ENCODE assay signal across 8 cellular contexts in the genomic region with DNA sequence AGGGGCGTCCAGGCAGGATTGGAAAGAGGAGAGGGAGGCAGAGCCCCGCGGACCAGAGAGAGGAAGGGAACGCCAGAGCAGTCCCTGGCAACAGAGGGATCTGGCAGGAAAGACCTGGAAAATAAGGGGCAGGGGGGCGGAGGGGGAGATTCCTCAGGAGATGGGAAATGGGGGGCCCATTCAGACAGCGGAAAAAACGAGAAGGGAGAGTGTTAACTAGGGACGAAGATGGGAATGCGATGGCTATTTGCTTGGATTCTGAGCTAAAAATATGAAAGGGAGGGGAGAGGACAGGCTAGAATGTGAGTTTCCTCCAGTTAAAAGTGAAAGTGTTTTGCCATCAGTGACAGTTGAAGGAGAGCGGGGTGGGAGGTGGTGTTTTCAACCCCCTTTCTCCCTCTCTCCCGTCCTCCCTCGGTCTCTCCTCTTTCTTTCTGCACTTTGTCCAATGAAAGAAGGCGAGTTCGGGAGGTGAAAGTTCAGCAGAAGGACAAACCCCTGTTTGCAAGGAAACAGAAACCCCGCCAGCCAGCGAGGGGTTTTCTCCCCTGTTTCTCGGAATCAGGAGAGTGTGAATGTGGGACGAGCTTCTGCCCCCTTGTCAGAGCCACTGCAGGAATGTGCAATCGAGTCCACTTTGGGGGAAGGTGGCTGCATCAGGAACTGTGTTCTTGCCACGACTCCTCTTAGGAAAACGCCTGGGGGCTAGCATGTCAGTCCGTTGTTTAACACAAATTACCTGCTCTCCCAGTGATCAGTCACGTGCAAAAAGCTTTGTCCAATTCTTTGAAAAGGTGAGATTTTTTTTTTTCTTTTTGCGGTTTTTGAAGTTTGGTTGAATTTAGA. TPM values are rescaled to one million over a fixed set of nuclear protein-coding genes. Genes with fewer than 3 reads are reported as not detected.
DNase-seq lines count a peak whose midpoint lies in the region; ATAC-seq, FAIRE-seq and TF ChIP-seq lines count a peak whose summit lies in the region.

No MANE protein-coding gene starts in this region.

- TF ChIP-seq POLR2A in K562 (conservative IDR thresholded peaks at IDR 0.05) (peak; percentile 65), sigmoid colon (IDR thresholded peaks at IDR 0.05) (no peak)

- H3K4me1 Mint-ChIP-seq in T-helper 17 cell: peaks cover 34% of the 10 kb centered on the region

- CTCF ChIA-PET in K562 (lab: Yijun Ruan, JAX; ENCODE audit: low intra/inter-chr PET ratio): interaction anchor here (0.7 kb wide), 1 partner anchor 93 kb away, joined by 3 read pairs; no protein-coding TSS in a partner anchor

- H3K4me3 Mint-ChIP-seq in T-helper 17 cell: peak overlapping the region; percentile 98

- peaks cover 34% of the 10 kb centered on the region for H3K79me2 ChIP-seq in K562 (ENCODE audit: control insufficient read depth, insufficient read depth, low read length)

- TF ChIP-seq CTCF in AG09309 (IDR thresholded peaks at IDR 0.05; ENCODE audit: control insufficient read depth, insufficient read depth, low read depth, low read length, missing control alignments): no peak
- no peak for TF ChIP-seq CTCF in HL-60 (IDR thresholded peaks at IDR 0.05; ENCODE audit: insufficient read depth, low read length)
- TF ChIP-seq CTCF in K562 (IDR thresholded peaks at IDR 0.05 in 2 of 3, conservative IDR thresholded peaks at IDR 0.05 in 1 of 3; ENCODE audit: insufficient read depth in 2 of 3, low read depth in 1 of 3, low read length in 3 of 3): no peak
- TF ChIP-seq CTCF in sigmoid colon (IDR thresholded peaks at IDR 0.05): no peak

- BruUV-seq in K562 (replicated peaks; lab: Mats Ljungman, UMichigan): TSS peak; percentile 46

- H3K9me3 ChIP-seq in T-helper 17 cell (ENCODE audit: control insufficient read depth, low read length, poor library complexity, severe bottlenecking) (no peaks in the 10 kb centered on the region), K562 (replicated peaks; ENCODE audit: control insufficient read depth, insufficient read depth, low read depth, low read length) (no peaks in the 10 kb centered on the region), iPS-20b (ENCODE audit: insufficient read depth, low read depth, low read length) (no peaks in the 10 kb centered on the region), sigmoid colon (no peaks in the 10 kb centered on the region)

- TF ChIP-seq EP300 in K562 (IDR thresholded peaks at IDR 0.05; ENCODE audit: low read length) (peak; percentile 8; the same call in 1 of the 2 replicates), sigmoid colon (IDR thresholded peaks at IDR 0.05) (no peak)

- H3K36me3 ChIP-seq in K562 (ENCODE audit: control insufficient read depth, insufficient read depth, low read length) (no peaks in the 10 kb centered on the region), iPS-20b (ENCODE audit: insufficient read depth, low read depth, low read length) (no peaks in the 10 kb centered on the region), sigmoid colon (no peaks in the 10 kb centered on the region)

- no peaks in the 10 kb centered on the region for H3K27me3 Mint-ChIP-seq in T-helper 17 cell

- H3K9me1 ChIP-seq in K562 (ENCODE audit: control insufficient read depth, insufficient read depth, low read length): no peaks in the 10 kb centered on the region

- peak overlapping the region; percentile 75 to 76; a peak in 3 of 4 replicates for H3K9ac ChIP-seq in K562 (ENCODE audit: insufficient read depth in 1 of 2, low read depth in 2 of 2, low read length in 2 of 2)
- H3K9ac ChIP-seq in iPS-20b (ENCODE audit: low read depth, low read length): peak overlapping the region; percentile 50; the same call in 1 of the 2 replicates

- TF ChIP-seq RAD21 in K562 (CRISPR knock-in tag; conservative IDR thresholded peaks at IDR 0.05 in 1 of 2, IDR thresholded peaks at IDR 0.05 in 1 of 2): no peak

- H3K4me2 ChIP-seq in K562 (ENCODE audit: insufficient read depth, low read length): peak overlapping the region; percentile 85

- no peak for DNase-seq in AG09309 (ENCODE audit: low read depth)
- peak; percentile 28 to 63 for DNase-seq in HL-60 (ENCODE audit: low read depth in 1 of 2, low spot score in 1 of 2)
- peak in 2 of 3 donors; percentile 9 to 10 for DNase-seq in T-helper 17 cell
- peak; percentile 24 to 83 (median 37) for DNase-seq in K562 (ENCODE audit: extremely low read depth in 1 of 4, low spot score in 3 of 4)
- DNase-seq in sigmoid colon: peak; percentile 80
- no peak for DNase-seq in HPDE6-E6E7 (ENCODE audit: extremely low spot score)

- no peaks in the 10 kb centered on the region for H4K20me1 ChIP-seq in K562 (replicated peaks; ENCODE audit: control insufficient read depth, insufficient read depth, low read length)

- under 1% methylated on average over 12 of the region's 24 CpGs for WGBS in K562 (ENCODE audit: insufficient coverage, low coverage, missing lambda C conversion rate)
- 1 to 2% methylated on average over 24 of the region's 24 CpGs for WGBS in sigmoid colon, 2 donors

- peak; percentile 93 for FAIRE-seq in K562 (lab: Jason Lieb, UNC)

- peak overlapping the region; percentile 95 for H3K4me3 ChIP-seq in AG09309 (ENCODE audit: control insufficient read depth, low read depth, low read length)
- H3K4me3 ChIP-seq in HL-60 (replicated peaks; ENCODE audit: insufficient read depth, low read length): peak overlapping the region; percentile 75
- H3K4me3 ChIP-seq in K562: peak overlapping the region; percentile 65
- peak overlapping the region; percentile 81 for H3K4me3 ChIP-seq in iPS-20b (ENCODE audit: low read length)
- H3K4me3 ChIP-seq in sigmoid colon: peak overlapping the region; percentile 76 to 96 (median 86)

- H3K27me3 ChIP-seq in HL-60 (ENCODE audit: insufficient read depth, poor library complexity, severe bottlenecking) (no peaks in the 10 kb centered on the region), K562 (ENCODE audit: control insufficient read depth in 2 of 2, insufficient read depth in 2 of 2, low read length in 2 of 2) (no peaks in the 10 kb centered on the region), iPS-20b (ENCODE audit: insufficient read depth, low read length) (peaks cover 34% of the 10 kb centered on the region), sigmoid colon (no peaks in the 10 kb centered on the region)

- H3K27ac Mint-ChIP-seq in T-helper 17 cell: peak overlapping the region; percentile 95

- H2AFZ ChIP-seq in K562 (ENCODE audit: low read depth, low read length): peak overlapping the region; percentile 84

- POLR2A ChIA-PET in K562 (lab: Yijun Ruan, JAX): interaction anchor here (0.8 to 1.0 kb wide), 2 partner anchors 10 to 20 kb away, joined by 3 read pairs; no protein-coding TSS in a partner anchor

- H3K4me1 ChIP-seq in K562 (replicated peaks in 1 of 2; ENCODE audit: control insufficient read depth in 2 of 2, insufficient read depth in 2 of 2, low read length in 2 of 2): peaks cover 4 to 27% of the 10 kb centered on the region in 2 experiments; a peak in 4 of 5 replicates
- H3K4me1 ChIP-seq in iPS-20b (ENCODE audit: insufficient read depth, low read length): peaks cover 17% of the 10 kb centered on the region; the same call in 1 of the 2 replicates
- H3K4me1 ChIP-seq in sigmoid colon: peaks cover 0 to 49% (median 32%) of the 10 kb centered on the region in 4 donors

- H3K36me3 Mint-ChIP-seq in T-helper 17 cell (ENCODE audit: low read depth): peaks cover 5% of the 10 kb centered on the region

- in situ Hi-C loops in K562 (cut with MboI): loop anchor here (25.0 kb wide), 1 partner anchor 572 kb away; no protein-coding TSS in a partner anchor

- intact Hi-C loops in K562 (cut with micrococcal nuclease) (loop anchor here (2.0 to 10.0 kb wide), 8 partner anchors 42 to 1032 kb away; no protein-coding TSS in a partner anchor), sigmoid colon (cut with DNase I) (loop anchor here (2.0 to 10.0 kb wide), 9 partner anchors 42 to 1052 kb away; no protein-coding TSS in a partner anchor)

- ATAC-seq in T-helper 17 cell (peak; percentile 10), K562 (peak; percentile 29), HG03175 (IDR thresholded peaks at IDR 0.05; ENCODE audit: unreplicated experiment) (no peak)

- peak overlapping the region; percentile 89 for H3K27ac ChIP-seq in HL-60 (replicated peaks)
- H3K27ac ChIP-seq in K562 (ENCODE audit: extremely low read depth, low read depth, low read length): peak overlapping the region; percentile 90
- no peak overlapping the region for H3K27ac ChIP-seq in iPS-20b (ENCODE audit: low read length)
- H3K27ac ChIP-seq in sigmoid colon: peak overlapping the region; percentile 96 to 99 (median 98)

TF ChIP-seq in K562, 482 proteins besides CTCF, POLR2A, EP300 and RAD21 (continues in another document):
- TF ChIP-seq NFRKB (IDR thresholded peaks at IDR 0.05; ENCODE audit: low read depth): peak; percentile 38; the same call in 1 of the 2 replicates
- TF ChIP-seq, protein P1, sequence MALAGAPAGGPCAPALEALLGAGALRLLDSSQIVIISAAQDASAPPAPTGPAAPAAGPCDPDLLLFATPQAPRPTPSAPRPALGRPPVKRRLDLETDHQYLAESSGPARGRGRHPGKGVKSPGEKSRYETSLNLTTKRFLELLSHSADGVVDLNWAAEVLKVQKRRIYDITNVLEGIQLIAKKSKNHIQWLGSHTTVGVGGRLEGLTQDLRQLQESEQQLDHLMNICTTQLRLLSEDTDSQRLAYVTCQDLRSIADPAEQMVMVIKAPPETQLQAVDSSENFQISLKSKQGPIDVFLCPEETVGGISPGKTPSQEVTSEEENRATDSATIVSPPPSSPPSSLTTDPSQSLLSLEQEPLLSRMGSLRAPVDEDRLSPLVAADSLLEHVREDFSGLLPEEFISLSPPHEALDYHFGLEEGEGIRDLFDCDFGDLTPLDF (CRISPR knock-in tag; IDR thresholded peaks at IDR 0.05): no peak

RNA-seq across cellular contexts. Expression of a gene that starts 0.9 kb away (rescaled TPM):
- total RNA-seq in T-helper 17 cell: 100 to 1,000 TPM; 377 to 395 TPM
- 73.6 and 125 TPM in 2 replicates for total RNA-seq in K562 (2011; cell fraction: chromatin; rRNA removed; ENCODE audit: low replicate concordance)
- 34.0 and 46.2 TPM in 2 replicates for total RNA-seq in K562 (2011; cell fraction: nucleolus; rRNA removed)
- 82.5 and 144 TPM in 2 replicates for total RNA-seq in K562 (2011; cell fraction: nucleoplasm; rRNA removed)
- total RNA-seq in K562 (2014; rRNA removed): 13.7 and 15.2 TPM in 2 replicates
- total RNA-seq in K562 (2014; rRNA removed; fragmentation: Illumina TruSeq; extraction: Trizol): 22.1 and 23.0 TPM in 2 replicates
- total RNA-seq in K562 (2015; rRNA removed; fragmentation: Illumina TruSeq; extraction: Trizol): 34.5 and 35.1 TPM in 2 replicates
- total RNA-seq in K562 (2021): 26.2 and 29.4 TPM in 2 replicates
- 8.9 and 10.5 TPM in 2 replicates for polyA plus RNA-seq in K562 (2011; rRNA removed)
- 5.1 and 8.3 TPM in 2 replicates for polyA plus RNA-seq in K562 (2011; cell fraction: cytosol; rRNA removed)
- polyA plus RNA-seq in K562 (2011; cell fraction: nucleus; rRNA removed): 14.3 and 20.7 TPM in 2 replicates
- polyA plus RNA-seq in K562 (2012): 14.7 and 17.1 TPM in 2 replicates
- polyA plus RNA-seq in K562 (2014; fragmentation: Illumina TruSeq; extraction: Trizol): 10.7 TPM in 2 replicates
- 10 to 100 TPM in 1 of 2 experiments, 1 to 10 TPM in 1; 7.7 to 13.8 TPM for polyA plus RNA-seq in K562 (2014; fragmentation: Nextera tagmentation; extraction: Ambion mirVana)
- 6.1 and 8.0 TPM in 2 replicates for polyA plus RNA-seq in K562 (2014; rRNA removed)
- 46.8 and 48.2 TPM in 2 replicates for polyA minus RNA-seq in K562 (2011; rRNA and poly(A)+ RNA removed)
- 14.1 and 24.0 TPM in 2 replicates for polyA minus RNA-seq in K562 (2011; cell fraction: cytosol; rRNA and poly(A)+ RNA removed)
- 54.0 and 77.8 TPM in 2 replicates for polyA minus RNA-seq in K562 (2011; cell fraction: nucleus; rRNA and poly(A)+ RNA removed)
- 100 to 1,000 TPM; 139 to 232 (median 169) TPM for total RNA-seq in sigmoid colon
- 10 to 100 TPM; 13.8 to 32.9 (median 14.3) TPM for polyA plus RNA-seq in sigmoid colon

Comparison
In these comparisons a context has a peak if more than half of its experiments do, and no peak if none do; other contexts are left out.
1. DNase-seq: peak in HL-60 (2 of 2), T-helper 17 cell (2 of 3), K562 (4 of 4) and sigmoid colon (single experiment); none in AG09309 (single experiment) and HPDE6-E6E7 (single experiment).
2. Peak in every context shown above with its lines, with median percentiles within 50 percentile points of each other: H3K4me3 ChIP-seq.